ENCODE assay signal across 1 cellular context in the genomic region with DNA sequence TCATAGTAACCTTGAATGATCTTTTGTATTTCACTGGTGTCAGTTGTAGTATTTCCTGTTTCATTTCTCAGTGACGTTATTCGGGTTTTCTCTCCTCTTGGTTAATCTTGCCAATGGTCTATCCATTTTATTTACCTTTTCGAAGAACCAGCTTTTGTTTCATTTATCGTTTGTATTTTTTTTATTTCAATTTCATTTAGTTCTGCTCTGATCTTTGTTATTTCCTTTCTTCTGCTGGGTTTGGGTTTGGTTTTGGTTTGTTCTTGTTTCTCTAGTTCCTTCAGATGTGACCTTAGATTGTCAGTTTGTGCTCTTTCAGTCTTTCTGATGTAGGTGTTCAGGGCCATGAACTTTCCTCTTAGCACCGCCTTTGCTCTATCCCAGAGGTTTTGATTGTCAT.
TF ChIP-seq lines count a peak whose summit lies in the region.

No MANE protein-coding gene starts in this region.

TF ChIP-seq in GM12878, 131 proteins besides CTCF, POLR2A, EP300 and RAD21:
- TF ChIP-seq ATF2 (IDR thresholded peaks at IDR 0.05; ENCODE audit: low read length) (no peak), SMAD5 (IDR thresholded peaks at IDR 0.05; ENCODE audit: low read depth) (no peak), ZZZ3 (IDR thresholded peaks at IDR 0.05; ENCODE audit: control insufficient read depth, insufficient read length, low read depth) (no peak), BRCA1 (IDR thresholded peaks at IDR 0.05; ENCODE audit: low read depth, low read length) (no peak), MEF2A (IDR thresholded peaks at IDR 0.05; ENCODE audit: insufficient read depth, low read depth, low read length) (no peak), ETV6 (conservative IDR thresholded peaks at IDR 0.05 in 1 of 2, IDR thresholded peaks at IDR 0.05 in 1 of 2; ENCODE audit: borderline replicate concordance in 1 of 2, low read depth in 1 of 2) (peak in 1 of 2 experiments; percentile 29; a peak in 1 of 4 replicates), ESRRA (IDR thresholded peaks at IDR 0.05; ENCODE audit: low read length) (no peak), BHLHE40 (IDR thresholded peaks at IDR 0.05; ENCODE audit: borderline replicate concordance in 1 of 2, low read depth in 2 of 2, low read length in 1 of 2) (no peak), SREBF1 (IDR thresholded peaks at IDR 0.05; ENCODE audit: low read length) (no peak), NBN (IDR thresholded peaks at IDR 0.05) (0 out of 2 replicates have a peak, but pooled peaks have one; percentile 39), ZBTB33 (IDR thresholded peaks at IDR 0.05) (no peak), ZNF24 (IDR thresholded peaks at IDR 0.05) (no peak), ATF7 (IDR thresholded peaks at IDR 0.05; ENCODE audit: low read depth) (peak; percentile 54), RUNX3 (IDR thresholded peaks at IDR 0.05; ENCODE audit: low read length) (peak; percentile 18; the same call in 1 of the 2 replicates), ZNF217 (IDR thresholded peaks at IDR 0.05) (no peak), MTA2 (IDR thresholded peaks at IDR 0.05; ENCODE audit: low read depth) (peak; percentile 42; the same call in 1 of the 2 replicates)
- TF ChIP-seq, protein P1, sequence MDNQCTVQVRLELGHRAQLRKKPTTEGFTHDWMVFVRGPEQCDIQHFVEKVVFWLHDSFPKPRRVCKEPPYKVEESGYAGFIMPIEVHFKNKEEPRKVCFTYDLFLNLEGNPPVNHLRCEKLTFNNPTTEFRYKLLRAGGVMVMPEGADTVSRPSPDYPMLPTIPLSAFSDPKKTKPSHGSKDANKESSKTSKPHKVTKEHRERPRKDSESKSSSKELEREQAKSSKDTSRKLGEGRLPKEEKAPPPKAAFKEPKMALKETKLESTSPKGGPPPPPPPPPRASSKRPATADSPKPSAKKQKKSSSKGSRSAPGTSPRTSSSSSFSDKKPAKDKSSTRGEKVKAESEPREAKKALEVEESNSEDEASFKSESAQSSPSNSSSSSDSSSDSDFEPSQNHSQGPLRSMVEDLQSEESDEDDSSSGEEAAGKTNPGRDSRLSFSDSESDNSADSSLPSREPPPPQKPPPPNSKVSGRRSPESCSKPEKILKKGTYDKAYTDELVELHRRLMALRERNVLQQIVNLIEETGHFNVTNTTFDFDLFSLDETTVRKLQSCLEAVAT (IDR thresholded peaks at IDR 0.05), result no peak
- TF ChIP-seq, protein P2, sequence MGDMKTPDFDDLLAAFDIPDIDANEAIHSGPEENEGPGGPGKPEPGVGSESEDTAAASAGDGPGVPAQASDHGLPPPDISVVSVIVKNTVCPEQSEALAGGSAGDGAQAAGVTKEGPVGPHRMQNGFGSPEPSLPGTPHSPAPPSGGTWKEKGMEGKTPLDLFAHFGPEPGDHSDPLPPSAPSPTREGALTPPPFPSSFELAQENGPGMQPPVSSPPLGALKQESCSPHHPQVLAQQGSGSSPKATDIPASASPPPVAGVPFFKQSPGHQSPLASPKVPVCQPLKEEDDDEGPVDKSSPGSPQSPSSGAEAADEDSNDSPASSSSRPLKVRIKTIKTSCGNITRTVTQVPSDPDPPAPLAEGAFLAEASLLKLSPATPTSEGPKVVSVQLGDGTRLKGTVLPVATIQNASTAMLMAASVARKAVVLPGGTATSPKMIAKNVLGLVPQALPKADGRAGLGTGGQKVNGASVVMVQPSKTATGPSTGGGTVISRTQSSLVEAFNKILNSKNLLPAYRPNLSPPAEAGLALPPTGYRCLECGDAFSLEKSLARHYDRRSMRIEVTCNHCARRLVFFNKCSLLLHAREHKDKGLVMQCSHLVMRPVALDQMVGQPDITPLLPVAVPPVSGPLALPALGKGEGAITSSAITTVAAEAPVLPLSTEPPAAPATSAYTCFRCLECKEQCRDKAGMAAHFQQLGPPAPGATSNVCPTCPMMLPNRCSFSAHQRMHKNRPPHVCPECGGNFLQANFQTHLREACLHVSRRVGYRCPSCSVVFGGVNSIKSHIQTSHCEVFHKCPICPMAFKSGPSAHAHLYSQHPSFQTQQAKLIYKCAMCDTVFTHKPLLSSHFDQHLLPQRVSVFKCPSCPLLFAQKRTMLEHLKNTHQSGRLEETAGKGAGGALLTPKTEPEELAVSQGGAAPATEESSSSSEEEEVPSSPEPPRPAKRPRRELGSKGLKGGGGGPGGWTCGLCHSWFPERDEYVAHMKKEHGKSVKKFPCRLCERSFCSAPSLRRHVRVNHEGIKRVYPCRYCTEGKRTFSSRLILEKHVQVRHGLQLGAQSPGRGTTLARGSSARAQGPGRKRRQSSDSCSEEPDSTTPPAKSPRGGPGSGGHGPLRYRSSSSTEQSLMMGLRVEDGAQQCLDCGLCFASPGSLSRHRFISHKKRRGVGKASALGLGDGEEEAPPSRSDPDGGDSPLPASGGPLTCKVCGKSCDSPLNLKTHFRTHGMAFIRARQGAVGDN (IDR thresholded peaks at IDR 0.05), result 0 out of 2 replicates have a peak, but pooled peaks have one; percentile 34
TF ChIP-seq in GM12878: peak in this region for 6.
